In genomic region chr17:3747805-3748204, GRCh38 we compare ENCODE assay signal across 1 cellular context.
TF ChIP-seq lines count a peak whose summit lies in the region.

No MANE protein-coding gene starts in this region.

TF ChIP-seq in WTC11, 78 proteins besides CTCF, POLR2A, EP300 and RAD21 (continued from another document):
- TF ChIP-seq, protein P1, sequence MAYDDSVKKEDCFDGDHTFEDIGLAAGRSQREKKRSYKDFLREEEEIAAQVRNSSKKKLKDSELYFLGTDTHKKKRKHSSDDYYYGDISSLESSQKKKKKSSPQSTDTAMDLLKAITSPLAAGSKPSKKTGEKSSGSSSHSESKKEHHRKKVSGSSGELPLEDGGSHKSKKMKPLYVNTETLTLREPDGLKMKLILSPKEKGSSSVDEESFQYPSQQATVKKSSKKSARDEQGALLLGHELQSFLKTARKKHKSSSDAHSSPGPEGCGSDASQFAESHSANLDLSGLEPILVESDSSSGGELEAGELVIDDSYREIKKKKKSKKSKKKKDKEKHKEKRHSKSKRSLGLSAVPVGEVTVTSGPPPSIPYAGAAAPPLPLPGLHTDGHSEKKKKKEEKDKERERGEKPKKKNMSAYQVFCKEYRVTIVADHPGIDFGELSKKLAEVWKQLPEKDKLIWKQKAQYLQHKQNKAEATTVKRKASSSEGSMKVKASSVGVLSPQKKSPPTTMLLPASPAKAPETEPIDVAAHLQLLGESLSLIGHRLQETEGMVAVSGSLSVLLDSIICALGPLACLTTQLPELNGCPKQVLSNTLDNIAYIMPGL (CRISPR knock-in tag; IDR thresholded peaks at IDR 0.05), result no peak
TF ChIP-seq in WTC11: peak in this region for 0.
